In the genomic region with DNA sequence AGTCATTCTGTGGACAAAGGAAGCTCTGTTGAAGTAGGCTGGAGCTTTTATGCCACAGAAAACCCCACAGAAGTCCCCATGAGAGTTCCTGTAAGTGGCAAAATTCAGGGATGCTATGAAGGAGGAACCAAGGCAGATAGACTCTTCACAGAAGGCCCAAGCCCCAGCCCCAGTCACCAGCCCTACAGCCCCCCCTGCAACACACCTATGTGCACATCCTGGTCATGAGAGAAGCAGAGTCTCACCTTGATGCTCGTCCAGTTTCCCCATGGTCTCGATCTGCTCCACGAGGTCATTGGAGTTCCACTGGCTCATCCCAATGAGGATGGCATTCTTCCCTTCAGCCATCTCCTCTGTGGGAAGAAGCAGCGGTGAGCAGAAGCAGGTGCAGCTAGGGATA, we compare ENCODE assay signal across 26 cellular contexts.
"Had no signal": no experiment of that assay in that cellular context is flagged by ENCODE, and none has a peak within 500 bp of the region (broad histone marks: within the 10 kb centered on the region; RNA-seq: fewer than 3 reads in every experiment).

No MANE protein-coding gene starts in this region.

- H3K4me1 ChIP-seq: breast epithelium had no signal

- H3K9me3 ChIP-seq: breast epithelium, SJSA1 had no signal

- H3K36me3 Mint-ChIP-seq: activated naive CD4-positive, alpha-beta T cell treated with anti-CD3 and anti-CD28 coated beads, Interleukin-2, amount 50 U/mL, for 24 hours had no signal

- DNase-seq: activated CD4-positive, alpha-beta T cell treated with anti-CD3 and anti-CD28 coated beads for 4 hours; activated CD8-positive, alpha-beta memory T cell treated with anti-CD3 and anti-CD28 coated beads, Interleukin-2, amount 50 U/mL, for 48 hours; activated CD8-positive, alpha-beta T cell treated with anti-CD3 and anti-CD28 coated beads for 36 hours; activated effector memory CD4-positive, alpha-beta T cell treated with Interleukin-2 at 50 U/mL for 16 hours; activated naive CD4-positive, alpha-beta T cell; activated T-cell treated with anti-CD3 and anti-CD28 coated beads, Interleukin-2, amount 50 U/mL, for 1 hour; caudate nucleus; KG1; NCI-H1092 treated with DMSO at 0.1 percent for 48 hours; NCI-H1417 treated with DMSO at 0.1 percent for 48 hours; NCI-H1694; NCI-H2029; NCI-H2107; NCI-H2171 treated with DMSO at 0.1 percent for 48 hours; NCI-H345; NCI-H510A; NCI-H69; RPMI8226; SHP77; SW 1271 had no signal

- H3K36me3 ChIP-seq: breast epithelium had no signal

- H3K4me1 Mint-ChIP-seq: activated naive CD4-positive, alpha-beta T cell treated with anti-CD3 and anti-CD28 coated beads, Interleukin-2, amount 50 U/mL, for 24 hours had no signal

- ATAC-seq: activated CD4-positive, CD25-positive, alpha-beta regulatory T cell treated with anti-CD3 and anti-CD28 coated beads, Interleukin-2, amount 50 U/mL, for 24 hours; activated CD8-positive, alpha-beta T cell treated with anti-CD3 and anti-CD28 coated beads for 36 hours; SK-N-SH treated with all-trans-retinoic acid at 6 μM for 48 hours had no signal

- H3K27me3 Mint-ChIP-seq: activated CD8-positive, alpha-beta T cell treated with anti-CD3 and anti-CD28 coated beads for 36 hours; activated naive CD4-positive, alpha-beta T cell treated with anti-CD3 and anti-CD28 coated beads, Interleukin-2, amount 50 U/mL, for 24 hours had no signal

- H3K4me3 ChIP-seq: breast epithelium, SJSA1 had no signal

- H3K27ac ChIP-seq: breast epithelium, SJSA1 had no signal

- H3K27ac Mint-ChIP-seq: activated CD8-positive, alpha-beta T cell treated with anti-CD3 and anti-CD28 coated beads for 36 hours; activated naive CD4-positive, alpha-beta T cell treated with anti-CD3 and anti-CD28 coated beads, Interleukin-2, amount 50 U/mL, for 24 hours; T-helper 2 cell treated with Interferon-gamma antibody and Interleukin-4, amounts not matched to agents 5 μg/mL and 100 μg/mL, for 36 hours had no signal

- H3K9me3 Mint-ChIP-seq: activated CD8-positive, alpha-beta T cell treated with anti-CD3 and anti-CD28 coated beads for 36 hours; activated naive CD4-positive, alpha-beta T cell treated with anti-CD3 and anti-CD28 coated beads, Interleukin-2, amount 50 U/mL, for 24 hours; T-helper 2 cell treated with Interferon-gamma antibody and Interleukin-4, amounts not matched to agents 5 μg/mL and 100 μg/mL, for 36 hours had no signal

- H3K27me3 ChIP-seq: breast epithelium, SJSA1 had no signal

- H3K4me3 Mint-ChIP-seq: activated CD8-positive, alpha-beta T cell treated with anti-CD3 and anti-CD28 coated beads for 36 hours; activated naive CD4-positive, alpha-beta T cell treated with anti-CD3 and anti-CD28 coated beads, Interleukin-2, amount 50 U/mL, for 24 hours; T-helper 2 cell treated with Interferon-gamma antibody and Interleukin-4, amounts not matched to agents 5 μg/mL and 100 μg/mL, for 36 hours had no signal
